ENCODE assay signal across 16 cellular contexts in the genomic region with DNA sequence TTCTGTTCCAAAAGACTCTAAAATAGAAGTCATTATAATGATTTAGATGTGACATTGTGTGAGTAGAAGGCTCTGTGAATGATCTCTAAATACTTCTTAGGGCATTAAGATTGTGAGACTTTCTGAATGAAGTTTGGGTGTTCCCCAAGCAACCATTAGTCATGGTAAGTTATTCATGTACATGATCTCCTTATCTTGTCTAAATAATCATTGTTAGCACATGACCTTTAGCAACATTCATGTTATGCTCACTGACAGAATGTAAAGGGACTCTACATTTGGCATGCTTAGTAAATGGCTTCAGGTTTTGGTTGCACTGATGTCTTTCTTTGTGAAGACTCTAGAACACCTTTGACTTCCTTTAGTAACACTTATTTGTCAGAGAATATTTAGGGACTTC.
"Had no signal": no experiment of that assay in that cellular context is flagged by ENCODE, and none has a peak within 500 bp of the region (broad histone marks: within the 10 kb centered on the region; RNA-seq: fewer than 3 reads in every experiment).

No MANE protein-coding gene starts in this region.

- H3K4me1 ChIP-seq: heart left ventricle, prostate gland, right lobe of liver, spleen, tibial nerve, vagina had no signal

- H3K27me3 ChIP-seq: heart left ventricle, right lobe of liver, spleen, tibial nerve, vagina had no signal

- DNase-seq: activated CD4-positive, alpha-beta T cell treated with anti-CD3 and anti-CD28 coated beads, Interleukin-2, amount 50 U/mL, for 4 hours; activated CD4-positive, CD25-positive, alpha-beta regulatory T cell treated with anti-CD3 and anti-CD28 coated beads, Interleukin-2, amount 50 U/mL, for 72 hours; activated gamma-delta T cell treated with Interleukin-2 at 50 U/mL for 16 hours; activated T-cell treated with anti-CD3 and anti-CD28 coated beads, Interleukin-2, amount 50 U/mL, for 1 hour; erythroblast; heart left ventricle; islet precursor cell; left ventricle myocardium superior; mesendoderm; right lobe of liver; spleen; stimulated activated CD4-positive, alpha-beta T cell treated with anti-CD3 and anti-CD28 coated beads, Interleukin-1b, Interleukin-23, amount 100 ng/mL, for 48 hours; stimulated activated naive B cell treated with anti-CD40 and anti-IgM and Interleukin-4, amounts not matched to agents 10 μg/mL and 1 μg/mL and 100 μg/mL, for 72 hours had no signal

- H3K9me3 ChIP-seq: heart left ventricle, prostate gland, right lobe of liver, spleen, tibial nerve, vagina had no signal

- H3K4me3 ChIP-seq: heart left ventricle, prostate gland, right lobe of liver, spleen, tibial nerve, vagina had no signal

- H3K27ac ChIP-seq: heart left ventricle, prostate gland, right lobe of liver, spleen, tibial nerve, vagina had no signal

- H3K36me3 ChIP-seq: heart left ventricle, prostate gland, right lobe of liver, spleen, tibial nerve, vagina had no signal
